ENCODE assay signal across 10 cellular contexts in genomic region chrX:1521459-1521956, GRCh38. TPM values are rescaled to one million over a fixed set of nuclear protein-coding genes. Genes with fewer than 3 reads are reported as not detected.
DNase-seq lines count a peak whose midpoint lies in the region; ATAC-seq, FAIRE-seq and TF ChIP-seq lines count a peak whose summit lies in the region.
"Had no signal": no experiment of that assay in that cellular context is flagged by ENCODE, and none has a peak within 500 bp of the region (broad histone marks: within the 10 kb centered on the region; RNA-seq: fewer than 3 reads in every experiment).

No MANE protein-coding gene starts in this region.

- no peaks in the 10 kb centered on the region; the same call in 1 of the 2 replicates for H3K27me3 ChIP-seq in OCI-LY3 (ENCODE audit: low read depth, low read length)
- H3K27me3 ChIP-seq: heart left ventricle, SJSA1 had no signal

- H3K9ac ChIP-seq in OCI-LY3 (ENCODE audit: low read length) = peak overlapping the region; percentile 22

- H3K9me3 ChIP-seq in OCI-LY3 (ENCODE audit: insufficient read depth, low read length) = no peaks in the 10 kb centered on the region
- H3K9me3 ChIP-seq: SJSA1 had no signal

- no peak for TF ChIP-seq CTCF in OCI-LY3 (IDR thresholded peaks at IDR 0.05; ENCODE audit: low read depth, low read length)

- FAIRE-seq in frontal cortex (lab: Jason Lieb, UNC) = no peak

- H3K27ac ChIP-seq in OCI-LY3 (ENCODE audit: low read length) = peak overlapping the region; percentile 80
- H3K27ac ChIP-seq: SJSA1 had no signal

- H3K79me2 ChIP-seq in OCI-LY3 (ENCODE audit: low read length) = peaks cover 8% of the 10 kb centered on the region; the same call in 1 of the 2 replicates

- H3K4me2 ChIP-seq in OCI-LY3 (ENCODE audit: low read length) = peak overlapping the region; percentile 84

- peaks cover 15% of the 10 kb centered on the region; the same call in 1 of the 2 replicates for H4K20me1 ChIP-seq in OCI-LY3 (ENCODE audit: insufficient read depth, low read length)

- peaks cover 30% of the 10 kb centered on the region for H3K36me3 ChIP-seq in OCI-LY3 (replicated peaks; ENCODE audit: low read depth, low read length)
- H3K36me3 ChIP-seq: heart left ventricle, SJSA1 had no signal

- peak; percentile 49 for DNase-seq in activated naive CD4-positive, alpha-beta T cell treated with anti-CD3 and anti-CD28 coated beads, Interleukin-2, amount 50 U/mL, for 16 hours
- DNase-seq in stimulated activated naive CD4-positive, alpha-beta T cell treated with Interleukin-2 at 50 U/mL for 16 hours (lab: John Stamatoyannopoulos, UW) = peak; percentile 69
- DNase-seq in cerebellar nuclear complex (lab: John Stamatoyannopoulos, UW) (no peak), frontal cortex (ENCODE audit: low spot score in 2 of 2) (no peak), glomerular visceral epithelial cell (ENCODE audit: extremely low spot score) (no peak)
- DNase-seq: heart left ventricle had no signal

- ATAC-seq in GM18909 (IDR thresholded peaks at IDR 0.05; ENCODE audit: poor library complexity, unreplicated experiment) (peak; percentile 90), HG02852 (IDR thresholded peaks at IDR 0.05; ENCODE audit: unreplicated experiment) (peak; percentile 80)

- H2AFZ ChIP-seq in OCI-LY3 (ENCODE audit: low read depth, low read length) = no peak overlapping the region

- H3K4me3 ChIP-seq in OCI-LY3 (ENCODE audit: low read length) = peak overlapping the region; percentile 62
- H3K4me3 ChIP-seq: SJSA1 had no signal

- peaks cover 54% of the 10 kb centered on the region for H3K4me1 ChIP-seq in OCI-LY3 (ENCODE audit: low read length)
- H3K4me1 ChIP-seq: SJSA1 had no signal

RNA-seq across cellular contexts. Expression of gene P2RY8, which starts 15.5 kb away (rescaled TPM):
- total RNA-seq in frontal cortex = under 0.01 TPM
- total RNA-seq: SJSA1 had no signal

Comparison
In these comparisons a context has a peak if more than half of its experiments do, and no peak if none do; other contexts are left out.
1. DNase-seq: peak in activated naive CD4-positive, alpha-beta T cell treated with anti-CD3 and anti-CD28 coated beads, Interleukin-2, amount 50 U/mL, for 16 hours (single experiment) and stimulated activated naive CD4-positive, alpha-beta T cell treated with Interleukin-2 at 50 U/mL for 16 hours (single experiment); none in cerebellar nuclear complex (0 of 2), frontal cortex (0 of 2) and glomerular visceral epithelial cell (single experiment).